ENCODE assay signal across 29 cellular contexts in genomic region chr16:11465675-11466074, GRCh38.
"Had no signal": no experiment of that assay in that cellular context is flagged by ENCODE, and none has a peak within 500 bp of the region (broad histone marks: within the 10 kb centered on the region; RNA-seq: fewer than 3 reads in every experiment).

No MANE protein-coding gene starts in this region.

- H3K9me3 Mint-ChIP-seq: naive thymus-derived CD4-positive, alpha-beta T cell; natural killer cell; nephron; stimulated activated memory B cell treated with anti-CD40 and anti-IgM and Interleukin-4, amounts not matched to agents 10 μg/mL and 1 μg/mL and 100 μg/mL, for 72 hours; stimulated activated naive CD8-positive, alpha-beta T cell treated with anti-CD3 and anti-CD28 coated beads, Interleukin-15, amount 100 ng/mL, for 72 hours had no signal

- H3K4me1 Mint-ChIP-seq: naive thymus-derived CD4-positive, alpha-beta T cell; natural killer cell; nephron; stimulated activated memory B cell treated with anti-CD40 and anti-IgM and Interleukin-4, amounts not matched to agents 10 μg/mL and 1 μg/mL and 100 μg/mL, for 72 hours; stimulated activated naive CD8-positive, alpha-beta T cell treated with anti-CD3 and anti-CD28 coated beads, Interleukin-15, amount 100 ng/mL, for 72 hours had no signal

- H3K4me3 Mint-ChIP-seq: naive thymus-derived CD4-positive, alpha-beta T cell; natural killer cell; nephron; stimulated activated memory B cell treated with anti-CD40 and anti-IgM and Interleukin-4, amounts not matched to agents 10 μg/mL and 1 μg/mL and 100 μg/mL, for 72 hours; stimulated activated naive CD8-positive, alpha-beta T cell treated with anti-CD3 and anti-CD28 coated beads, Interleukin-15, amount 100 ng/mL, for 72 hours had no signal

- ATAC-seq: naive thymus-derived CD4-positive, alpha-beta T cell; natural killer cell; pancreas; psoas muscle; right cardiac atrium; sciatic nerve; stimulated activated memory B cell treated with anti-CD40 and anti-IgM and Interleukin-4, amounts not matched to agents 10 μg/mL and 1 μg/mL and 100 μg/mL, for 72 hours; stimulated activated naive CD8-positive, alpha-beta T cell treated with anti-CD3 and anti-CD28 coated beads, Interleukin-15, amount 100 ng/mL, for 72 hours had no signal

- H3K4me1 ChIP-seq: pancreas, psoas muscle, spleen, suprapubic skin, testis, tibial nerve, upper lobe of left lung, vagina had no signal

- H3K4me2 ChIP-seq: smooth muscle cell had no signal

- H3K36me3 ChIP-seq: pancreas, spleen, suprapubic skin, tibial nerve, upper lobe of left lung, vagina had no signal

- FAIRE-seq: pancreas, urothelium cell line had no signal

- H3K27ac ChIP-seq: neutrophil, pancreas, psoas muscle, skin epidermis, spleen, suprapubic skin, testis, tibial nerve, upper lobe of left lung, vagina had no signal

- H3K9me3 ChIP-seq: neutrophil, pancreas, psoas muscle, spleen, suprapubic skin, testis, tibial nerve, upper lobe of left lung, vagina had no signal

- H3K4me3 ChIP-seq: pancreas, psoas muscle, skin epidermis, smooth muscle cell, spleen, suprapubic skin, testis, tibial nerve, upper lobe of left lung, vagina had no signal

- H3K27me3 ChIP-seq: neutrophil, pancreas, spleen, suprapubic skin, testis, tibial nerve, upper lobe of left lung, vagina had no signal

- H3K36me3 Mint-ChIP-seq: natural killer cell; stimulated activated memory B cell treated with anti-CD40 and anti-IgM and Interleukin-4, amounts not matched to agents 10 μg/mL and 1 μg/mL and 100 μg/mL, for 72 hours had no signal

- H3K27me3 Mint-ChIP-seq: naive thymus-derived CD4-positive, alpha-beta T cell; stimulated activated memory B cell treated with anti-CD40 and anti-IgM and Interleukin-4, amounts not matched to agents 10 μg/mL and 1 μg/mL and 100 μg/mL, for 72 hours; stimulated activated naive CD8-positive, alpha-beta T cell treated with anti-CD3 and anti-CD28 coated beads, Interleukin-15, amount 100 ng/mL, for 72 hours had no signal

- DNase-seq: naive thymus-derived CD4-positive, alpha-beta T cell; natural killer cell; nucleus accumbens; pancreas; psoas muscle; spleen; stimulated activated CD4-positive, alpha-beta T cell treated with anti-CD3 and anti-CD28 coated beads, Interleukin-12 subunit alpha, Interleukin-12 subunit beta, amount 100 ng/mL, for 4 hours; stimulated activated CD4-positive, alpha-beta T cell treated with anti-CD3 and anti-CD28 coated beads, Interleukin-1b, Interleukin-23, amount 100 ng/mL, for 48 hours; stimulated activated CD4-positive, alpha-beta T cell treated with anti-CD3 and anti-CD28 coated beads, Interleukin-4, amount 100 ng/mL, for 1 hour; stimulated activated CD4-positive, alpha-beta T cell treated with anti-CD3 and anti-CD28 coated beads, Interleukin-4, amount 100 ng/mL, for 4 hours; stimulated activated CD8-positive, alpha-beta memory T cell treated with anti-CD3 and anti-CD28 coated beads, Interleukin-4, amount 100 ng/mL, for 48 hours; stimulated activated naive CD4-positive, alpha-beta T cell; stimulated activated naive CD8-positive, alpha-beta T cell treated with anti-CD3 and anti-CD28 coated beads, Interleukin-15, amount 100 ng/mL, for 72 hours; substantia nigra; testis; trophoblast cell; upper lobe of left lung had no signal

- H3K27ac Mint-ChIP-seq: natural killer cell; nephron; progenitor cell of endocrine pancreas; stimulated activated memory B cell treated with anti-CD40 and anti-IgM and Interleukin-4, amounts not matched to agents 10 μg/mL and 1 μg/mL and 100 μg/mL, for 72 hours; stimulated activated naive CD8-positive, alpha-beta T cell treated with anti-CD3 and anti-CD28 coated beads, Interleukin-15, amount 100 ng/mL, for 72 hours had no signal
